In the genomic region with DNA sequence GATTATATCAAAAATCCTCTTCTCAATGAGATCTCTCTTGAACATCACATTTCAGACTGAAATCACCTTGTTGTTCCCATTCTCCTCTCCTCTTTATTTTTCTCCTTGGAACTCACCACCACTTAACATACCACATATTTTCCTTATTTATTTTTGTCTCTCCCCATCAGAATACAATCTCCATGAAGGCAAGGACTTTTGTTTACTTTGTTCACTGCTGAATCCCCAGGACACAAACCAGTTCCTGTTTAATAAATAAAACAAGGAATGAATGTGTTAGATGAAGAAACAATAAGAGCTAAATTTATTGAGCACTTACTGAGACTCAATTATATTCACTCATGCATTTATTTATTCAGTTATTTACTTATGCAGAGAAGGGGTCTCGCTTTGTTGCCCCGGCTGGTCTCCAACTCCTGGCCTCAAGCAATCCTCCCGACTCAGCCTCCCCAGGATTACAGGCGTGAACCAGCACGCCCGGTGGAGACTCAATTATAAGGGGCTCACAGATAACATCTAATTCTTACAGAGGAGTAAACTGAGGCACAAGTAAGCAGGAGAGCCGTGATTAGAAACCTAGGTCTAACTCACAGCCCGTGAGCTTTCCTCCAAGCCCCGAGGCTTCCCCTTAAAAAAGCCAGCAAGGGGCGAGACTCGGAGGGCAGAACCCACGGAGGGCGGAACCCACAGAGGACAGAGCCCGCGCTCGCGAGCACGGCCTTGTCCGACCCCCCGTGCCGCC, we compare ENCODE assay signal across 8 cellular contexts. TPM values are rescaled to one million over a fixed set of nuclear protein-coding genes. Genes with fewer than 3 reads are reported as not detected.
DNase-seq lines count a peak whose midpoint lies in the region; TF ChIP-seq lines count a peak whose summit lies in the region.

No MANE protein-coding gene starts in this region.

- H3K4me3 ChIP-seq in BJ (ENCODE audit: low read depth, low read length) (peak overlapping the region; percentile 55), NT2/D1 (ENCODE audit: insufficient read length, low read depth) (peak overlapping the region; percentile 67), ectodermal cell (ENCODE audit: insufficient read depth, low read depth, low read length) (peak overlapping the region; percentile 64)

- DNase-seq in BJ (ENCODE audit: low read depth) (no peak), NT2/D1 (ENCODE audit: low read depth, low spot score) (no peak), NCI-H2171 (lab: John Stamatoyannopoulos, UW) (no peak), putamen (ENCODE audit: low spot score) (no peak)
- no peak for DNase-seq in stimulated activated CD4-positive, alpha-beta T cell treated with anti-CD3 and anti-CD28 coated beads, Interleukin-4, amount 100 ng/mL, for 24 hours
- no peak for DNase-seq in activated effector memory CD4-positive, alpha-beta T cell treated with anti-CD3 and anti-CD28 coated beads, Interleukin-2, amount 50 U/mL, for 16 hours

- H3K9me3 ChIP-seq in NT2/D1 (ENCODE audit: insufficient read depth, low read length): no peaks in the 10 kb centered on the region
- no peaks in the 10 kb centered on the region for H3K9me3 ChIP-seq in ectodermal cell (ENCODE audit: control insufficient read depth, low read length)

- CTCF ChIA-PET in BJ (lab: Yijun Ruan, JAX): interaction anchor here (0.7 to 7.2 kb wide), 8 partner anchors 9 to 144 kb away, joined by 3 to 47 read pairs (median 4); no protein-coding TSS in a partner anchor

- H3K36me3 ChIP-seq in BJ (ENCODE audit: control insufficient read depth, insufficient read depth, low read length): peaks cover 1% of the 10 kb centered on the region; the same call in 1 of the 2 replicates
- peaks cover 22% of the 10 kb centered on the region for H3K36me3 ChIP-seq in NT2/D1 (ENCODE audit: insufficient read depth, insufficient read length, low read length)
- peaks cover 14% of the 10 kb centered on the region for H3K36me3 ChIP-seq in ectodermal cell (ENCODE audit: control insufficient read depth, insufficient read depth, low read length)

- peaks cover 20% of the 10 kb centered on the region for H3K4me1 Mint-ChIP-seq in nephron

- H3K9ac ChIP-seq in NT2/D1 (ENCODE audit: insufficient read length, low read depth): peak overlapping the region; percentile 81

- peak overlapping the region; percentile 87 for H3K27ac ChIP-seq in ectodermal cell (ENCODE audit: insufficient read depth, low read depth, low read length, poor library complexity, severe bottlenecking)

- peak overlapping the region; percentile 95 to 98 (median 98) for H3K4me3 Mint-ChIP-seq in nephron

- H3K27ac Mint-ChIP-seq in nephron: peak overlapping the region; percentile 91 to 98 (median 94)

- H3K36me3 Mint-ChIP-seq in nephron (ENCODE audit: low read depth): peaks cover 18% of the 10 kb centered on the region

- WGBS in ectodermal cell, 2 experiments: 30 to 31% methylated on average over 21 of the region's 21 CpGs

- H3K9me3 Mint-ChIP-seq in nephron: no peaks in the 10 kb centered on the region

- TF ChIP-seq CTCF in BJ (IDR thresholded peaks at IDR 0.05; ENCODE audit: insufficient read depth, low read depth, low read length) (no peak), nephron (IDR thresholded peaks at IDR 0.05; ENCODE audit: unreplicated experiment in 3 of 3) (no peak)

- H3K4me1 ChIP-seq in NT2/D1 (ENCODE audit: insufficient read depth, insufficient read length) (peaks cover 3% of the 10 kb centered on the region), ectodermal cell (ENCODE audit: control insufficient read depth, insufficient read depth, low read length) (peaks cover 8% of the 10 kb centered on the region)

- POLR2A ChIA-PET in BJ (lab: Charles Lee): interaction anchor here (0.5 to 0.6 kb wide), 2 partner anchors 142 to 486 kb away, joined by 3 to 6 read pairs; no protein-coding TSS in a partner anchor

- H3K27me3 Mint-ChIP-seq in nephron (ENCODE audit: low read depth): peaks cover 7% of the 10 kb centered on the region

- H3K27me3 ChIP-seq in BJ (ENCODE audit: control insufficient read depth, insufficient read depth, low read length) (no peaks in the 10 kb centered on the region), NT2/D1 (ENCODE audit: insufficient read depth, insufficient read length) (no peaks in the 10 kb centered on the region), ectodermal cell (ENCODE audit: control insufficient read depth, insufficient read depth, low read length, poor library complexity, severe bottlenecking) (no peaks in the 10 kb centered on the region)

RNA-seq across cellular contexts. Expression of a gene that starts 0.6 kb away (rescaled TPM):
- 7.6 and 16.8 TPM in 2 replicates for polyA plus RNA-seq in BJ (2011; rRNA removed)
- polyA minus RNA-seq in BJ (2011; rRNA and poly(A)+ RNA removed): 27.5 and 42.2 TPM in 2 replicates
- polyA plus RNA-seq in ectodermal cell (2013, experiment 1 of 4): 34.0 TPM
- 38.9 TPM for polyA plus RNA-seq in ectodermal cell (2013, experiment 2 of 4)
- 33.2 TPM for polyA plus RNA-seq in ectodermal cell (2013, experiment 3 of 4)
- polyA plus RNA-seq in ectodermal cell (2013, experiment 4 of 4): 36.1 TPM
